ENCODE assay signal across 19 cellular contexts in the genomic region with DNA sequence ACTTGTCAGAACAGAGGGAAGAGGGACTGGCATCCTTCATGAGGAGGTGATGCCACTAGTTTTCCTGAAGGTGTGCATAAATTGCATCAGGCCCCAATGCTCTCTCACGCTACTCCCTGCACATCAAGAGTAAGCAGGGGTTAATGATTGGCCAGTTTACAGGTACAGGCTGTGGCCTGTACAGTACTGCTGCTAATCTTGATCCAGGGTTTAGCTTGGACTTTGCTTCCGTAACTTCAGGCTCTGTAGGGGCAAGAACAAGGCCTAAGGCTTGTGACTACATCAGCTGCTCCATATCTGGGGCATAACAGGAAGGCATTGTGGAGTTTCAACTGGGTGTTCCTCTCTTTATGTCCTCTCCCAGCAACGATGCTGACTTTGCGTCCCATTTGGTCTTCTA.
A peak's percentile ranks its signal among the peaks of the same experiment; 100 is the strongest.
DNase-seq lines count a peak whose midpoint lies in the region; ATAC-seq and TF ChIP-seq lines count a peak whose summit lies in the region.
"Had no signal": no experiment of that assay in that cellular context is flagged by ENCODE, and none has a peak within 500 bp of the region (broad histone marks: within the 10 kb centered on the region; RNA-seq: fewer than 3 reads in every experiment).

No MANE protein-coding gene starts in this region.

- H4K91ac ChIP-seq in neuronal stem cell (ENCODE audit: low read depth, low read length, poor library complexity): no peak overlapping the region

- H3K4me3 ChIP-seq in Peyer's patch: no peak overlapping the region
- no peak overlapping the region for H3K4me3 ChIP-seq in neuronal stem cell (ENCODE audit: low read length in 2 of 2)
- H3K4me3 ChIP-seq: PC-9, SJCRH30 had no signal

- no peak overlapping the region for H2BK12ac ChIP-seq in neuronal stem cell (ENCODE audit: low read length)

- no peaks in the 10 kb centered on the region for H3K79me1 ChIP-seq in neuronal stem cell (ENCODE audit: low read depth, low read length)

- peak; percentile 13 for DNase-seq in Calu3
- peak in 1 of 3 donors; percentile 65 for DNase-seq in Peyer's patch
- peak; percentile 29 for DNase-seq in foreskin melanocyte
- DNase-seq in neuronal stem cell (ENCODE audit: low spot score): no peak
- no peak for DNase-seq in activated CD4-positive, alpha-beta T cell treated with anti-CD3 and anti-CD28 coated beads, Interleukin-2, amount 50 U/mL, for 4 hours
- no peak for DNase-seq in D341Med (ENCODE audit: low spot score)
- DNase-seq in stimulated activated naive CD8-positive, alpha-beta T cell treated with anti-CD3 and anti-CD28 coated beads, Interleukin-15, Interleukin-2, amounts not matched to agents 100 U/mL and 50 U/mL, for 24 hours: no peak
- DNase-seq in cardiac septum (ENCODE audit: low spot score): no peak
- DNase-seq: DMS153, GDM1, H9, KBM-7, NCI-H187, NCI-H345, NCI-H524 treated with DMSO at 0.1 percent for 48 hours, PC-9, SJCRH30 had no signal

- no peak overlapping the region for H2AK5ac ChIP-seq in neuronal stem cell (ENCODE audit: low read depth, low read length)

- no peak for TF ChIP-seq CTCF in Calu3 (IDR thresholded peaks at IDR 0.05; ENCODE audit: unreplicated experiment)
- TF ChIP-seq CTCF in Peyer's patch (IDR thresholded peaks at IDR 0.05): no peak

- H2BK120ac ChIP-seq in neuronal stem cell (ENCODE audit: low read depth, low read length): no peak overlapping the region

- no peak overlapping the region for H3K4me2 ChIP-seq in neuronal stem cell (ENCODE audit: insufficient read depth, low read length, poor library complexity, severe bottlenecking)
- H3K4me2 ChIP-seq: PC-9 had no signal

- TF ChIP-seq POLR2A in Peyer's patch (IDR thresholded peaks at IDR 0.05): no peak

- no peaks in the 10 kb centered on the region for H3K27me3 Mint-ChIP-seq in Calu3 (ENCODE audit: unreplicated experiment)

- no peak overlapping the region for H3K4me3 Mint-ChIP-seq in Calu3 (ENCODE audit: low read depth, unreplicated experiment)
- H3K4me3 Mint-ChIP-seq: B cell, H9 had no signal

- no peak overlapping the region for H3K4ac ChIP-seq in neuronal stem cell (ENCODE audit: low read length)

- H3K9ac ChIP-seq in neuronal stem cell (ENCODE audit: low read depth, low read length, poor library complexity): no peak overlapping the region

- no peak overlapping the region for H2BK5ac ChIP-seq in neuronal stem cell (ENCODE audit: low read length)

- no peak overlapping the region for H3K14ac ChIP-seq in neuronal stem cell (ENCODE audit: low read length)

- H3K23ac ChIP-seq in neuronal stem cell (ENCODE audit: low read depth, low read length, poor library complexity): no peak overlapping the region

- peak overlapping the region; percentile 3 for H2AFZ ChIP-seq in neuronal stem cell (ENCODE audit: low read length)
- H2AFZ ChIP-seq: PC-9 had no signal

- CTCF ChIA-PET in Calu3 (lab: Charles Lee): no interaction called here

- no peak for ATAC-seq in stimulated activated naive CD8-positive, alpha-beta T cell treated with anti-CD3 and anti-CD28 coated beads, Interleukin-15, Interleukin-2, amounts not matched to agents 100 U/mL and 50 U/mL, for 24 hours

- WGBS in neuronal stem cell (ENCODE audit: extremely low coverage in 2 of 2, insufficient read length in 2 of 2, insufficient replicate concordance in 1 of 2), 2 donors: no CpG with 5 or more reads among the region's 4 CpGs

- peaks cover 6% of the 10 kb centered on the region for H3K36me3 Mint-ChIP-seq in Calu3 (ENCODE audit: insufficient read depth, unreplicated experiment)

- H3K9me3 ChIP-seq in Peyer's patch (no peaks in the 10 kb centered on the region), neuronal stem cell (replicated peaks in 1 of 2; ENCODE audit: control insufficient read depth in 2 of 2, insufficient read depth in 1 of 2, low read depth in 1 of 2, low read length in 2 of 2) (peaks cover 0 to 11% of the 10 kb centered on the region in 2 donors)
- H3K9me3 ChIP-seq: SJCRH30 had no signal

- H3K27me3 ChIP-seq in Peyer's patch: no peaks in the 10 kb centered on the region
- H3K27me3 ChIP-seq in neuronal stem cell (ENCODE audit: control insufficient read depth in 3 of 3, insufficient read depth in 3 of 3, low read depth in 1 of 3, low read length in 3 of 3): peaks cover 0 to 21% (median 0%) of the 10 kb centered on the region in 3 experiments
- H3K27me3 ChIP-seq: SJCRH30 had no signal

- H3K4me1 ChIP-seq in Peyer's patch (peaks cover 0 to 6% (median 0%) of the 10 kb centered on the region in 4 donors), neuronal stem cell (ENCODE audit: control insufficient read depth in 2 of 2, insufficient read depth in 1 of 2, low read depth in 1 of 2, low read length in 2 of 2) (peaks cover 23 to 46% of the 10 kb centered on the region in 2 donors)

- intact Hi-C loops in Calu3 (cut with micrococcal nuclease; ENCODE audit: unreplicated experiment): loop anchor here (5.0 kb wide), 1 partner anchor 75 kb away; no protein-coding TSS in a partner anchor
- intact Hi-C loops in cardiac septum (cut with DNase I): no loop called here

- peak overlapping the region; percentile 16 for H3K18ac ChIP-seq in neuronal stem cell (ENCODE audit: low read length)

- no peak overlapping the region for H4K8ac ChIP-seq in neuronal stem cell (ENCODE audit: low read depth, low read length)

- peaks cover 30% of the 10 kb centered on the region for H3K4me1 Mint-ChIP-seq in Calu3 (ENCODE audit: low read depth, unreplicated experiment)
- H3K4me1 Mint-ChIP-seq: B cell had no signal

- H3K27ac Mint-ChIP-seq in Calu3 (ENCODE audit: unreplicated experiment): peak overlapping the region; percentile 35
- H3K27ac Mint-ChIP-seq: B cell, H9 had no signal

- H3K27ac ChIP-seq in Peyer's patch (peak overlapping the region in 3 of 4 donors; percentile 32 to 76 (median 55)), neuronal stem cell (replicated peaks; ENCODE audit: low read length) (peak overlapping the region; percentile 77)
- H3K27ac ChIP-seq: HL-60, PC-9, SJCRH30 had no signal

- H3K9me3 Mint-ChIP-seq in Calu3 (ENCODE audit: low read depth, unreplicated experiment): peaks cover 2% of the 10 kb centered on the region

- H3K36me3 ChIP-seq in Peyer's patch (no peaks in the 10 kb centered on the region), neuronal stem cell (replicated peaks in 1 of 2; ENCODE audit: control insufficient read depth in 2 of 2, insufficient read depth in 2 of 2, low read length in 2 of 2) (no peaks in the 10 kb centered on the region)
- H3K36me3 ChIP-seq: SJCRH30 had no signal

- BruUV-seq in Calu3 (replicated peaks; lab: Mats Ljungman, UMichigan): no TSS peak

- no peak overlapping the region for H2BK15ac ChIP-seq in neuronal stem cell (ENCODE audit: low read length)

Comparison
In these comparisons a context has a peak if more than half of its experiments do, and no peak if none do; other contexts are left out.
1. DNase-seq: peak in Calu3 (single experiment) and foreskin melanocyte (single experiment); none in neuronal stem cell (single experiment), activated CD4-positive, alpha-beta T cell treated with anti-CD3 and anti-CD28 coated beads, Interleukin-2, amount 50 U/mL, for 4 hours (0 of 2), D341Med (single experiment), stimulated activated naive CD8-positive, alpha-beta T cell treated with anti-CD3 and anti-CD28 coated beads, Interleukin-15, Interleukin-2, amounts not matched to agents 100 U/mL and 50 U/mL, for 24 hours (single experiment) and cardiac septum (single experiment).